23 cellular contexts compared by ENCODE assay signal in the genomic region with DNA sequence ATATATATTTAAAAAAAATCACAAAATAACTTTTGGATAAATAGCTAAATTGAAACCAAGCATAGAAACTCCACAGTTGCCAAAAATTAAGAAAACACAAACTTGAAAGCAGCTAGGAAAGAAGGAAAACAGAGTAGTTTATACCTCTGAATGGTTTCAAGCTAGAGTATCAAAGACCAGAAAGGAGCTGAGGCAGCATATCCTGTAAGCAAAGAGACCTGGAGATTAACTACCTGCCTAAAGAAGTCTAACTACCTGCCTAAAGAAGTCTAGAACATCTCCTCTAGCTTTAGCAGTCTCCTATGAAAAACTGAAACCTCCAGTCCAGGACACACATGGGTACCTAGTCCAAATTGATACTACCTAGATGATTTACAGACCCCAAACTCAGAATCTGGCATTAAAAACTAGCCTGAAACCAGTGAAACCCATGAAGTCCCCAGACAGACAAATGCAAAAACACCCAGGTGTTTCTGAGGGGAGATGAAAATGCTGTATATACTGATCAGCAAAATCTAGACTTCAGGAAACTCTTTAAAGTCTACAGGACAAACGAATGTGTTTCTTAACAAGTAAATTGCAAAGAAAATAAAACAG. TPM values are rescaled to one million over a fixed set of nuclear protein-coding genes. Genes with fewer than 3 reads are reported as not detected.
DNase-seq lines count a peak whose midpoint lies in the region; ATAC-seq and TF ChIP-seq lines count a peak whose summit lies in the region.
"Had no signal": no experiment of that assay in that cellular context is flagged by ENCODE, and none has a peak within 500 bp of the region (broad histone marks: within the 10 kb centered on the region; RNA-seq: fewer than 3 reads in every experiment).

No MANE protein-coding gene starts in this region.

- intact Hi-C loops in activated naive CD4-positive, alpha-beta T cell treated with anti-CD3 and anti-CD28 coated beads for 36 hours (cut with micrococcal nuclease): loop anchor here (1.0 kb wide), 1 partner anchor 17 kb away; no protein-coding TSS in a partner anchor

- H3K27me3 Mint-ChIP-seq in activated naive CD4-positive, alpha-beta T cell treated with anti-CD3 and anti-CD28 coated beads for 36 hours (ENCODE audit: low read depth): no peaks in the 10 kb centered on the region
- no peaks in the 10 kb centered on the region for H3K27me3 Mint-ChIP-seq in HFFc6 (ENCODE audit: insufficient read depth)
- H3K27me3 Mint-ChIP-seq in T-helper 17 cell: no peaks in the 10 kb centered on the region
- H3K27me3 Mint-ChIP-seq: naive thymus-derived CD4-positive, alpha-beta T cell; stimulated activated naive CD8-positive, alpha-beta T cell treated with anti-CD3 and anti-CD28 coated beads, Interleukin-15, Interleukin-2, amounts not matched to agents 100 ng/mL and 50 ng/mL, for 24 hours had no signal

- peaks cover 98% of the 10 kb centered on the region for H3K79me2 ChIP-seq in smooth muscle cell (ENCODE audit: low read depth)

- WGBS in smooth muscle cell (ENCODE audit: low lambda C conversion rate): 97% methylated on average over 1 of the region's 1 CpG

- no peak overlapping the region for H2AFZ ChIP-seq in smooth muscle cell (ENCODE audit: low read depth)
- H2AFZ ChIP-seq: GM23248 had no signal

- H3K27ac ChIP-seq in smooth muscle cell (ENCODE audit: low read depth): peak overlapping the region; percentile 28
- H3K27ac ChIP-seq: GM23248, Peyer's patch, WERI-Rb-1 had no signal

- H3K36me3 ChIP-seq in smooth muscle cell (ENCODE audit: low read depth) (peaks cover 3% of the 10 kb centered on the region), MG63 (peaks cover 26% of the 10 kb centered on the region)

- no peaks in the 10 kb centered on the region for H3K9me3 Mint-ChIP-seq in activated naive CD4-positive, alpha-beta T cell treated with anti-CD3 and anti-CD28 coated beads for 36 hours
- H3K9me3 Mint-ChIP-seq in HFFc6: no peaks in the 10 kb centered on the region
- H3K9me3 Mint-ChIP-seq: stimulated activated naive CD8-positive, alpha-beta T cell treated with anti-CD3 and anti-CD28 coated beads, Interleukin-15, Interleukin-2, amounts not matched to agents 100 ng/mL and 50 ng/mL, for 24 hours had no signal

- TF ChIP-seq CTCF in HFFc6 (IDR thresholded peaks at IDR 0.05) (no peak), smooth muscle cell (IDR thresholded peaks at IDR 0.05; ENCODE audit: borderline replicate concordance, insufficient read depth, poor library complexity, severe bottlenecking) (no peak)

- H3K27ac Mint-ChIP-seq in activated naive CD4-positive, alpha-beta T cell treated with anti-CD3 and anti-CD28 coated beads for 36 hours: peak overlapping the region; percentile 9
- H3K27ac Mint-ChIP-seq in HFFc6: 0 out of 2 replicates have a peak overlapping the region, but pooled peaks have one; percentile 9
- H3K27ac Mint-ChIP-seq in T-helper 17 cell: peak overlapping the region; percentile 47
- H3K27ac Mint-ChIP-seq: stimulated activated naive CD8-positive, alpha-beta T cell treated with anti-CD3 and anti-CD28 coated beads, Interleukin-15, Interleukin-2, amounts not matched to agents 100 ng/mL and 50 ng/mL, for 24 hours had no signal

- no peaks in the 10 kb centered on the region for H3K9me3 ChIP-seq in T-helper 17 cell (ENCODE audit: control insufficient read depth, low read length, poor library complexity, severe bottlenecking)
- no peaks in the 10 kb centered on the region for H3K9me3 ChIP-seq in smooth muscle cell (replicated peaks; ENCODE audit: low read depth)
- no peaks in the 10 kb centered on the region for H3K9me3 ChIP-seq in MG63
- H3K9me3 ChIP-seq: Peyer's patch had no signal

- no peak for ATAC-seq in T-helper 17 cell
- ATAC-seq: left ventricle myocardium superior; naive thymus-derived CD4-positive, alpha-beta T cell had no signal

- H4K20me1 ChIP-seq in smooth muscle cell (ENCODE audit: low read depth): peaks cover 99% of the 10 kb centered on the region

- peaks cover 32% of the 10 kb centered on the region for H3K4me1 Mint-ChIP-seq in activated naive CD4-positive, alpha-beta T cell treated with anti-CD3 and anti-CD28 coated beads for 36 hours (ENCODE audit: low read depth)
- H3K4me1 Mint-ChIP-seq in HFFc6 (ENCODE audit: low read depth): peaks cover 34% of the 10 kb centered on the region
- H3K4me1 Mint-ChIP-seq in T-helper 17 cell: peaks cover 25% of the 10 kb centered on the region

- no peaks in the 10 kb centered on the region for H3F3A ChIP-seq in smooth muscle cell (ENCODE audit: low read depth)

- no peak overlapping the region for H3K4me3 ChIP-seq in smooth muscle cell
- no peak overlapping the region for H3K4me3 ChIP-seq in MG63
- H3K4me3 ChIP-seq: GM23248, Peyer's patch had no signal

- CTCF ChIA-PET in activated naive CD4-positive, alpha-beta T cell treated with anti-CD3 and anti-CD28 coated beads for 36 hours (lab: Charles Lee): interaction anchor here (0.6 kb wide), 1 partner anchor 35 kb away, joined by 3 read pairs; no protein-coding TSS in a partner anchor

- peaks cover 6% of the 10 kb centered on the region for H3K36me3 Mint-ChIP-seq in activated naive CD4-positive, alpha-beta T cell treated with anti-CD3 and anti-CD28 coated beads for 36 hours (ENCODE audit: low read depth)
- H3K36me3 Mint-ChIP-seq in HFFc6 (ENCODE audit: low read depth): peaks cover 12% of the 10 kb centered on the region
- peaks cover 2% of the 10 kb centered on the region for H3K36me3 Mint-ChIP-seq in T-helper 17 cell (ENCODE audit: low read depth)

- no peak overlapping the region for H3K4me2 ChIP-seq in smooth muscle cell

- no peaks in the 10 kb centered on the region for H3K27me3 ChIP-seq in smooth muscle cell (ENCODE audit: low read depth)
- H3K27me3 ChIP-seq in MG63: no peaks in the 10 kb centered on the region
- H3K27me3 ChIP-seq: Peyer's patch had no signal

- H3K9ac ChIP-seq in smooth muscle cell (ENCODE audit: low read depth): no peak overlapping the region
- H3K9ac ChIP-seq: GM23248 had no signal

- DNase-seq in activated naive CD4-positive, alpha-beta T cell treated with anti-CD3 and anti-CD28 coated beads for 36 hours: no peak
- no peak for DNase-seq in activated naive CD4-positive, alpha-beta T cell treated with anti-CD3 and anti-CD28 coated beads, Interleukin-2, amount 50 U/mL, for 16 hours
- DNase-seq in HFFc6 (no peak), T-helper 17 cell (no peak), smooth muscle cell (lab: John Stamatoyannopoulos, UW; ENCODE audit: unreplicated experiment) (no peak), NCI-H2171 (lab: John Stamatoyannopoulos, UW) (no peak), MG63 (no peak)
- no peak for DNase-seq in activated CD4-positive, alpha-beta T cell treated with anti-CD3 and anti-CD28 coated beads for 4 hours
- DNase-seq: activated CD4-positive, alpha-beta T cell treated with anti-CD3 and anti-CD28 coated beads, Interleukin-2, amount 50 U/mL, for 1 hour; DMS153; GM23248; islet precursor cell; left ventricle myocardium superior; naive thymus-derived CD4-positive, alpha-beta T cell; NCI-H1417; NCI-H2029 treated with DMSO at 0.1 percent for 48 hours; NCI-H226; occipital lobe; Peyer's patch; SIG-M5; T1000; WERI-Rb-1 had no signal

- no peaks in the 10 kb centered on the region for H3K4me1 ChIP-seq in smooth muscle cell (ENCODE audit: low read depth)
- H3K4me1 ChIP-seq: Peyer's patch had no signal

- no peak overlapping the region for H3K4me3 Mint-ChIP-seq in activated naive CD4-positive, alpha-beta T cell treated with anti-CD3 and anti-CD28 coated beads for 36 hours
- no peak overlapping the region for H3K4me3 Mint-ChIP-seq in HFFc6
- H3K4me3 Mint-ChIP-seq in T-helper 17 cell: no peak overlapping the region
- H3K4me3 Mint-ChIP-seq: stimulated activated naive CD8-positive, alpha-beta T cell treated with anti-CD3 and anti-CD28 coated beads, Interleukin-15, Interleukin-2, amounts not matched to agents 100 ng/mL and 50 ng/mL, for 24 hours had no signal

RNA-seq across cellular contexts. Expression of a gene that starts 17.6 kb away (rescaled TPM):
- 10 to 100 TPM; 16.5 to 22.3 TPM for total RNA-seq in activated naive CD4-positive, alpha-beta T cell treated with anti-CD3 and anti-CD28 coated beads for 36 hours
- total RNA-seq in HFFc6 (2021; fragmentation: NEBNext Ultra II Directional; extraction: Animal tissue kit (Norgen Biotek cat#: 25700)): 10 to 100 TPM; 51.5 to 65.9 (median 58.8) TPM
- total RNA-seq in T-helper 17 cell: 10 to 100 TPM; 17.5 to 26.7 TPM
- 40.9 and 57.1 TPM in 2 replicates for total RNA-seq in smooth muscle cell
- 36.9 and 38.3 TPM in 2 replicates for polyA plus RNA-seq in smooth muscle cell
- total RNA-seq in MG63 (2014; rRNA removed; shearing (Covaris generic); ENCODE audit: low replicate concordance): 18.0 and 56.4 TPM in 2 replicates
